27 cellular contexts compared by ENCODE assay signal in genomic region chr5:81017320-81017719, GRCh38. TPM values are rescaled to one million over a fixed set of nuclear protein-coding genes. Genes with fewer than 3 reads are reported as not detected.
DNase-seq lines count a peak whose midpoint lies in the region; ATAC-seq, FAIRE-seq and TF ChIP-seq lines count a peak whose summit lies in the region.
"Had no signal": no experiment of that assay in that cellular context is flagged by ENCODE, and none has a peak within 500 bp of the region (broad histone marks: within the 10 kb centered on the region; RNA-seq: fewer than 3 reads in every experiment).

No MANE protein-coding gene starts in this region.

- intact Hi-C loops in activated CD4-positive, alpha-beta T cell treated with anti-CD3 and anti-CD28 coated beads for 36 hours (cut with DNase I, micrococcal nuclease) = loop anchor here (1.0 to 10.0 kb wide), 3 partner anchors 10 to 763 kb away; partner anchors contain the start of gene SERINC5 (in 1 of the 2)

- H2BK5ac ChIP-seq in H1 (ENCODE audit: low read depth, low read length) = peak overlapping the region; percentile 26; the same call in 1 of the 2 replicates

- DNase-seq in activated CD4-positive, alpha-beta T cell treated with anti-CD3 and anti-CD28 coated beads for 36 hours = peak; percentile 50
- DNase-seq in activated CD4-positive, alpha-beta T cell treated with anti-CD3 and anti-CD28 coated beads for 1 hour = no peak
- DNase-seq in stimulated activated CD4-positive, alpha-beta T cell treated with anti-CD3 and anti-CD28 coated beads, Interleukin-1b, Interleukin-23, amount 100 ng/mL, for 48 hours = peak; percentile 26
- no peak for DNase-seq in stimulated activated CD4-positive, alpha-beta T cell treated with anti-CD3 and anti-CD28 coated beads, Interleukin-4, amount 100 ng/mL, for 1 hour
- DNase-seq in H1 (ENCODE audit: low read depth in 1 of 2, low spot score in 2 of 2) (no peak), activated gamma-delta T cell (lab: John Stamatoyannopoulos, UW) (no peak), DMS53 (lab: John Stamatoyannopoulos, UW) (no peak)
- DNase-seq: 8988T; activated CD8-positive, alpha-beta memory T cell treated with anti-CD3 and anti-CD28 coated beads, Interleukin-2, amount 50 U/mL, for 4 hours; activated gamma-delta T cell treated with Interleukin-2 at 50 U/mL for 16 hours; HCEC 1CT; Kasumi-1; kidney glomerular epithelial cell; NCI-H1436 treated with DMSO at 0.1 percent for 48 hours; NCI-H226; NCI-H69; PC-9; right cardiac atrium; SK-N-SH; upper lobe of right lung had no signal

- 0 out of 2 replicates have a peak overlapping the region, but pooled peaks have one; percentile 8 for H2AFZ ChIP-seq in H1 (ENCODE audit: low read length)
- H2AFZ ChIP-seq: PC-9 had no signal

- no peak for FAIRE-seq in H1 (lab: Jason Lieb, UNC)
- FAIRE-seq: colon, endothelial cell of umbilical vein, frontal cortex, HepG2 had no signal

- H4K91ac ChIP-seq in H1 (replicated peaks; ENCODE audit: insufficient read length, low read length) = no peak overlapping the region

- no peaks in the 10 kb centered on the region; a peak in 1 of 7 replicates for H3K4me1 ChIP-seq in H1 (replicated peaks in 1 of 4; ENCODE audit: control insufficient read depth in 3 of 4, insufficient read depth in 4 of 4, low read length in 3 of 4)
- H3K4me1 ChIP-seq: upper lobe of right lung had no signal

- no peak overlapping the region for H3K27ac ChIP-seq in H1 (ENCODE audit: low read depth, low read length)
- H3K27ac ChIP-seq: C4-2B, PC-9, upper lobe of right lung had no signal

- H3K18ac ChIP-seq in H1 (ENCODE audit: extremely low read depth, low read length) = no peak overlapping the region

- no peak for TF ChIP-seq CTCF in H1 (IDR thresholded peaks at IDR 0.05; ENCODE audit: control extremely low read depth in 1 of 3, insufficient read depth in 1 of 3, low read depth in 1 of 3, low read length in 3 of 3)

- H3K27ac Mint-ChIP-seq in activated CD4-positive, alpha-beta T cell treated with anti-CD3 and anti-CD28 coated beads for 36 hours = peak overlapping the region; percentile 96

- H3K36me3 ChIP-seq in H1 (ENCODE audit: control insufficient read depth in 2 of 4, insufficient read depth in 4 of 4, low read length in 3 of 4) = no peaks in the 10 kb centered on the region
- H3K36me3 ChIP-seq: upper lobe of right lung had no signal

- H3K14ac ChIP-seq in H1 (ENCODE audit: insufficient read length) = no peak overlapping the region

- no peak overlapping the region for H2AK5ac ChIP-seq in H1 (ENCODE audit: low read depth, low read length)

- 89% methylated on average over 2 of the region's 2 CpGs; no CpG with 5 or more reads in 1 of the 2 experiments for WGBS in H1 (ENCODE audit: extremely low coverage in 1 of 2, insufficient coverage in 1 of 2, insufficient read length in 1 of 2, insufficient replicate concordance in 2 of 2, low coverage in 1 of 2, low lambda C conversion rate in 2 of 2, missing lambda C conversion rate in 1 of 2), 2 experiments

- no peaks in the 10 kb centered on the region for H3K27me3 ChIP-seq in H1 (replicated peaks in 1 of 4; ENCODE audit: control insufficient read depth in 3 of 4, extremely low read depth in 1 of 4, insufficient read depth in 3 of 4, low read length in 3 of 4)
- H3K27me3 ChIP-seq: upper lobe of right lung had no signal

- H3K79me1 ChIP-seq in H1 (ENCODE audit: low read depth, low read length) = no peaks in the 10 kb centered on the region; the same call in 1 of the 2 replicates

- no peak overlapping the region for H2BK120ac ChIP-seq in H1 (replicated peaks; ENCODE audit: low read depth, low read length)

- H3K4me3 Mint-ChIP-seq in activated CD4-positive, alpha-beta T cell treated with anti-CD3 and anti-CD28 coated beads for 36 hours = peak overlapping the region; percentile 3
- H3K4me3 Mint-ChIP-seq: mesothelial cell of epicardium had no signal

- H4K20me1 ChIP-seq in H1 (replicated peaks in 1 of 2; ENCODE audit: control insufficient read depth in 1 of 2, insufficient read depth in 2 of 2, low read length in 2 of 2) = no peaks in the 10 kb centered on the region

- TF ChIP-seq EP300 in H1 (IDR thresholded peaks at IDR 0.05; ENCODE audit: borderline replicate concordance in 1 of 2, low read depth in 2 of 2, low read length in 2 of 2) = no peak

- H3K9ac ChIP-seq in H1 (replicated peaks in 1 of 4; ENCODE audit: extremely low read depth in 1 of 4, low read depth in 3 of 4, low read length in 3 of 4) = no peak overlapping the region
- H3K9ac ChIP-seq: SK-N-SH had no signal

- H3K56ac ChIP-seq in H1 (replicated peaks; ENCODE audit: insufficient read length, low read depth, low read length) = no peak overlapping the region

- peak; percentile 59 for ATAC-seq in activated CD4-positive, alpha-beta T cell treated with anti-CD3 and anti-CD28 coated beads for 36 hours
- no peak for ATAC-seq in HG02852 (IDR thresholded peaks at IDR 0.05; ENCODE audit: unreplicated experiment)
- ATAC-seq: HepG2, right cardiac atrium, upper lobe of right lung had no signal

- CTCF ChIA-PET in activated CD4-positive, alpha-beta T cell treated with anti-CD3 and anti-CD28 coated beads for 36 hours (lab: Charles Lee) = interaction anchor here (0.6 to 3.3 kb wide), 5 partner anchors 9 to 316 kb away, joined by 3 to 12 read pairs (median 3); no protein-coding TSS in a partner anchor
- CTCF ChIA-PET in H1 (lab: Charles Lee; ENCODE audit: partially characterized antibody) = interaction anchor here (1.1 to 1.7 kb wide), 2 partner anchors 31 to 345 kb away, joined by 3 read pairs; no protein-coding TSS in a partner anchor

- H3K9me3 Mint-ChIP-seq in activated CD4-positive, alpha-beta T cell treated with anti-CD3 and anti-CD28 coated beads for 36 hours (ENCODE audit: low read depth) = no peaks in the 10 kb centered on the region

- no peak overlapping the region for H3K4me3 ChIP-seq in H1 (ENCODE audit: extremely low read depth in 1 of 4, insufficient read depth in 2 of 4, low read depth in 3 of 4, low read length in 4 of 4)
- H3K4me3 ChIP-seq: PC-9, upper lobe of right lung had no signal

- no peak overlapping the region for H4K5ac ChIP-seq in H1 (ENCODE audit: insufficient read length, low read depth, low read length)

- H3K4me1 Mint-ChIP-seq in activated CD4-positive, alpha-beta T cell treated with anti-CD3 and anti-CD28 coated beads for 36 hours = peaks cover 80% of the 10 kb centered on the region

- no peaks in the 10 kb centered on the region for H3K23me2 ChIP-seq in H1 (ENCODE audit: low read depth, low read length)

- POLR2A ChIA-PET in activated CD4-positive, alpha-beta T cell treated with anti-CD3 and anti-CD28 coated beads for 36 hours (lab: Charles Lee) = interaction anchor here (2.7 kb wide), 1 partner anchor 10 kb away, joined by 14 read pairs; no protein-coding TSS in a partner anchor
- POLR2A ChIA-PET in H1 (lab: Charles Lee; ENCODE audit: partially characterized antibody) = no interaction called here

- TF ChIP-seq POLR2A in H1 (IDR thresholded peaks at IDR 0.05; ENCODE audit: control extremely low read depth in 1 of 2, low read depth in 2 of 2, low read length in 2 of 2) = no peak

- TF ChIP-seq RAD21 in H1 (IDR thresholded peaks at IDR 0.05 in 1 of 2, conservative IDR thresholded peaks at IDR 0.05 in 1 of 2; ENCODE audit: low read depth in 2 of 2, low read length in 2 of 2) = no peak

- H3K23ac ChIP-seq in H1 (ENCODE audit: insufficient read length) = no peak overlapping the region

- no peak overlapping the region for H3K4ac ChIP-seq in H1 (replicated peaks; ENCODE audit: insufficient read length, low read depth, low read length)

- no peak overlapping the region for H3K4me2 ChIP-seq in H1 (ENCODE audit: insufficient read depth in 1 of 2, low read depth in 2 of 2, low read length in 2 of 2)
- H3K4me2 ChIP-seq: PC-9, SK-N-SH had no signal

- no peaks in the 10 kb centered on the region for H3K9me3 ChIP-seq in H1 (ENCODE audit: insufficient read depth in 2 of 2, low read depth in 1 of 2, low read length in 1 of 2)
- H3K9me3 ChIP-seq: SK-N-SH, upper lobe of right lung had no signal

- no peak overlapping the region for H4K8ac ChIP-seq in H1 (ENCODE audit: extremely low read depth, insufficient read depth, low read length)

- H2BK15ac ChIP-seq in H1 (ENCODE audit: low read length) = no peak overlapping the region

- H3K27me3 Mint-ChIP-seq in activated CD4-positive, alpha-beta T cell treated with anti-CD3 and anti-CD28 coated beads for 36 hours = no peaks in the 10 kb centered on the region

- no peak overlapping the region for H2BK12ac ChIP-seq in H1 (ENCODE audit: low read depth, low read length)

- H3K79me2 ChIP-seq in H1 (ENCODE audit: control insufficient read depth in 1 of 2, insufficient read depth in 2 of 2, low read length in 2 of 2) = no peaks in the 10 kb centered on the region

- H2BK20ac ChIP-seq in H1 (ENCODE audit: low read length) = no peak overlapping the region

- peaks cover 10% of the 10 kb centered on the region for H3K36me3 Mint-ChIP-seq in activated CD4-positive, alpha-beta T cell treated with anti-CD3 and anti-CD28 coated beads for 36 hours (ENCODE audit: low read depth)

TF ChIP-seq in H1, 55 proteins besides CTCF, POLR2A, EP300 and RAD21:
- TF ChIP-seq SIX5 (IDR thresholded peaks at IDR 0.05; ENCODE audit: low read depth, low read length) (no peak), GABPA (IDR thresholded peaks at IDR 0.05; ENCODE audit: borderline replicate concordance, insufficient read depth, low read length) (no peak), E2F6 (IDR thresholded peaks at IDR 0.05) (no peak)

RNA-seq across cellular contexts. Expression of gene RASGRF2, which starts 57.2 kb away (rescaled TPM):
- total RNA-seq in activated CD4-positive, alpha-beta T cell treated with anti-CD3 and anti-CD28 coated beads for 36 hours = 10 to 100 TPM in 1 of 2 experiments, 1 to 10 TPM in 1; 8.2 to 14.2 TPM
- total RNA-seq in H1 (2021; fragmentation: NEBNext Ultra II Directional; extraction: Animal tissue kit (Norgen Biotek cat#: 25700)) = 27.7 and 29.5 TPM in 2 replicates
- polyA plus RNA-seq in H1 (2011; rRNA removed) = 2.6 and 4.1 TPM in 2 replicates
- 4.4 TPM for polyA plus RNA-seq in H1 (2011; cell fraction: cytosol; rRNA removed)
- 7.7 TPM for polyA plus RNA-seq in H1 (2011; cell fraction: nucleus; rRNA removed)
- polyA plus RNA-seq in H1 (2012, experiment 1 of 2) = 3.4 to 5.4 TPM (median 4.5 TPM) in 4 replicates
- polyA plus RNA-seq in H1 (2012, experiment 2 of 2) = 1.3 TPM
- polyA plus RNA-seq in H1 (2013, experiment 1 of 2) = 13.9 TPM
- polyA plus RNA-seq in H1 (2013, experiment 2 of 2) = 14.2 TPM
- polyA minus RNA-seq in H1 (2011; rRNA and poly(A)+ RNA removed) = 11.6 and 15.4 TPM in 2 replicates
- 7.6 TPM for polyA minus RNA-seq in H1 (2011; cell fraction: cytosol; rRNA and poly(A)+ RNA removed)
- 22.3 TPM for polyA minus RNA-seq in H1 (2011; cell fraction: nucleus; rRNA and poly(A)+ RNA removed)

Comparison
In these comparisons a context has a peak if more than half of its experiments do, and no peak if none do; other contexts are left out.
1. DNase-seq: peak in activated CD4-positive, alpha-beta T cell treated with anti-CD3 and anti-CD28 coated beads for 36 hours (single experiment) and stimulated activated CD4-positive, alpha-beta T cell treated with anti-CD3 and anti-CD28 coated beads, Interleukin-1b, Interleukin-23, amount 100 ng/mL, for 48 hours (single experiment); none in activated CD4-positive, alpha-beta T cell treated with anti-CD3 and anti-CD28 coated beads for 1 hour (single experiment), stimulated activated CD4-positive, alpha-beta T cell treated with anti-CD3 and anti-CD28 coated beads, Interleukin-4, amount 100 ng/mL, for 1 hour (single experiment), H1 (0 of 2), activated gamma-delta T cell (single experiment) and DMS53 (single experiment).